30 cellular contexts compared by ENCODE assay signal in genomic region chr14:52010173-52010693, GRCh38. TPM values are rescaled to one million over a fixed set of nuclear protein-coding genes. Genes with fewer than 3 reads are reported as not detected.
"Had no signal": no experiment of that assay in that cellular context is flagged by ENCODE, and none has a peak within 500 bp of the region (broad histone marks: within the 10 kb centered on the region; RNA-seq: fewer than 3 reads in every experiment).

No MANE protein-coding gene starts in this region.

- DNase-seq: activated CD4-positive, alpha-beta memory T cell treated with anti-CD3 and anti-CD28 coated beads, Interleukin-2, amount 10 ng/mL, durations not matched to agents 7 days and 5 days; activated CD4-positive, alpha-beta T cell treated with anti-CD3 and anti-CD28 coated beads for 1 hour; activated CD4-positive, alpha-beta T cell treated with anti-CD3 and anti-CD28 coated beads, Interleukin-2, amount 10 ng/mL, durations not matched to agents 7 days and 5 days; activated naive CD4-positive, alpha-beta T cell; activated T-cell treated with anti-CD3 and anti-CD28 coated beads, Interleukin-2, amount 50 U/mL, for 72 hours; anterior cingulate cortex; cerebellar nuclear complex; colonic mucosa; effector memory CD8-positive, alpha-beta T cell; erythroblast; immature natural killer cell; kidney; left colon; lower lobe of right lung; mesendoderm; sigmoid colon; small intestine; stimulated activated CD4-positive, alpha-beta T cell treated with anti-CD3 and anti-CD28 coated beads, Interleukin-4, amount 100 ng/mL, for 24 hours; stomach; T-helper 2 cell; testis; trophoblast cell had no signal

- H3K4me3 ChIP-seq: colonic mucosa, gastroesophageal sphincter, lower lobe of right lung, sigmoid colon, stomach, testis had no signal

- H3K27me3 ChIP-seq: colonic mucosa, gastroesophageal sphincter, neutrophil, sigmoid colon, stomach, testis had no signal

- ATAC-seq: activated naive CD4-positive, alpha-beta T cell treated with anti-CD3 and anti-CD28 coated beads, Interleukin-2, amount 50 U/mL, for 72 hours; activated T-cell treated with anti-CD3 and anti-CD28 coated beads, Interleukin-2, amount 50 U/mL, for 72 hours; effector memory CD8-positive, alpha-beta T cell; gastroesophageal sphincter; left colon; lower lobe of right lung; natural killer cell treated with Interleukin-12 subunit alpha and Interleukin-12 subunit beta and Interleukin-15 and Interleukin-18, amount 100 ng/mL, for 72 hours; stimulated activated effector memory CD8-positive, alpha-beta T cell treated with anti-CD3 and anti-CD28 coated beads, Interleukin-12 subunit alpha, Interleukin-12 subunit beta, amount 100 ng/mL, for 72 hours; WTC11 had no signal

- H3K27ac ChIP-seq: colonic mucosa, lower lobe of right lung, neutrophil, sigmoid colon, testis had no signal

- H3K9me3 ChIP-seq: colonic mucosa, gastroesophageal sphincter, lower lobe of right lung, neutrophil, sigmoid colon, stomach, testis had no signal

- FAIRE-seq: bronchial epithelial cell, kidney, small intestine, urothelium cell line had no signal

- H3K4me1 ChIP-seq: colonic mucosa had no signal

RNA-seq across cellular contexts. Expression of gene NID2, which starts 58.6 kb away (rescaled TPM):
- total RNA-seq: activated naive CD4-positive, alpha-beta T cell treated with anti-CD3 and anti-CD28 coated beads, Interleukin-2, amount 50 U/mL, for 72 hours had no signal
